In genomic region chr5:150429410-150429873, GRCh38 we compare ENCODE assay signal across 15 cellular contexts. TPM values are rescaled to one million over a fixed set of nuclear protein-coding genes. Genes with fewer than 3 reads are reported as not detected.
DNase-seq lines count a peak whose midpoint lies in the region; ATAC-seq and TF ChIP-seq lines count a peak whose summit lies in the region.
"Had no signal": no experiment of that assay in that cellular context is flagged by ENCODE, and none has a peak within 500 bp of the region (broad histone marks: within the 10 kb centered on the region; RNA-seq: fewer than 3 reads in every experiment).

No MANE protein-coding gene starts in this region.

- ATAC-seq in HG03280 (IDR thresholded peaks at IDR 0.05; ENCODE audit: unreplicated experiment) (peak; percentile 60), Right ventricle myocardium inferior (no peak)

- POLR2A ChIA-PET in GM10248 (lab: Yijun Ruan, JAX): interaction anchor here (1.5 to 1.7 kb wide), 2 partner anchors 19 to 23 kb away, joined by 4 to 9 read pairs; no protein-coding TSS in a partner anchor

- intact Hi-C loops in Right ventricle myocardium inferior (cut with DNase I): no loop called here

- H3K27me3 Mint-ChIP-seq in mesothelial cell of epicardium (ENCODE audit: low read depth): no peaks in the 10 kb centered on the region

- DNase-seq in GM10248 (ENCODE audit: extremely low spot score) (peak; percentile 75), GM20000 (ENCODE audit: low spot score) (peak; percentile 45), germinal center (ENCODE audit: low spot score) (peak; percentile 74), mesothelial cell of epicardium (ENCODE audit: low spot score in 2 of 2, unreplicated experiment in 2 of 2) (no peak), AG08396 (ENCODE audit: low spot score) (no peak), NCI-H526 treated with DMSO at 0.1 percent for 48 hours (lab: John Stamatoyannopoulos, UW) (no peak), Right ventricle myocardium inferior (ENCODE audit: missing footprints) (no peak)
- DNase-seq: activated naive CD8-positive, alpha-beta T cell treated with anti-CD3 and anti-CD28 coated beads, Interleukin-2, amount 10 ng/mL, durations not matched to agents 7 days and 5 days; IMR-90; kidney glomerular epithelial cell; NCI-H2029 treated with DMSO at 0.1 percent for 48 hours; OCI-M1; T-helper 2 cell; transverse colon had no signal

- H3K4me1 Mint-ChIP-seq in mesothelial cell of epicardium: no peaks in the 10 kb centered on the region

- CTCF ChIA-PET in GM10248 (lab: Yijun Ruan, JAX): interaction anchor here (1.4 to 16.0 kb wide), 3 partner anchors 9 to 28 kb away, joined by 3 to 222 read pairs (median 4); no protein-coding TSS in a partner anchor

- H3K36me3 Mint-ChIP-seq in mesothelial cell of epicardium: no peaks in the 10 kb centered on the region
- H3K36me3 Mint-ChIP-seq: activated naive CD8-positive, alpha-beta T cell treated with anti-CD3 and anti-CD28 coated beads, Interleukin-2, amount 10 ng/mL, durations not matched to agents 7 days and 5 days had no signal

- H3K9me3 Mint-ChIP-seq in mesothelial cell of epicardium: no peaks in the 10 kb centered on the region
- H3K9me3 Mint-ChIP-seq: activated naive CD8-positive, alpha-beta T cell treated with anti-CD3 and anti-CD28 coated beads, Interleukin-2, amount 10 ng/mL, durations not matched to agents 7 days and 5 days had no signal

- H3K27ac Mint-ChIP-seq in mesothelial cell of epicardium: no peak overlapping the region
- H3K27ac Mint-ChIP-seq: activated naive CD8-positive, alpha-beta T cell treated with anti-CD3 and anti-CD28 coated beads, Interleukin-2, amount 10 ng/mL, durations not matched to agents 7 days and 5 days had no signal

- H3K4me3 Mint-ChIP-seq in mesothelial cell of epicardium: no peak overlapping the region
- H3K4me3 Mint-ChIP-seq: activated naive CD8-positive, alpha-beta T cell treated with anti-CD3 and anti-CD28 coated beads, Interleukin-2, amount 10 ng/mL, durations not matched to agents 7 days and 5 days had no signal

- TF ChIP-seq CTCF in GM10248 (IDR thresholded peaks at IDR 0.05; ENCODE audit: control extremely low read depth, extremely low read depth, low read depth, missing control alignments) (no peak), GM20000 (IDR thresholded peaks at IDR 0.05; ENCODE audit: extremely low read depth, missing control alignments) (no peak), mesothelial cell of epicardium (IDR thresholded peaks at IDR 0.05; ENCODE audit: unreplicated experiment) (no peak)

RNA-seq across cellular contexts. Expression of gene CD74, which starts 16.7 kb away (rescaled TPM):
- total RNA-seq in mesothelial cell of epicardium: 16.1 to 17.1 TPM (median 16.9 TPM) in 3 replicates
- total RNA-seq in Right ventricle myocardium inferior: 327 TPM

RNA-seq across cellular contexts. Expression of gene RPS14, which starts 20.1 kb away (rescaled TPM):
- total RNA-seq in mesothelial cell of epicardium (2,586 to 2,705 TPM (median 2,627 TPM) in 3 replicates), Right ventricle myocardium inferior (1,267 TPM)

Comparison
In these comparisons a context has a peak if more than half of its experiments do, and no peak if none do; other contexts are left out.
1. DNase-seq: peak in GM10248 (single experiment), GM20000 (single experiment) and germinal center (single experiment); none in mesothelial cell of epicardium (0 of 2), AG08396 (single experiment), NCI-H526 treated with DMSO at 0.1 percent for 48 hours (single experiment) and Right ventricle myocardium inferior (single experiment).
2. RNA of gene CD74, which starts 16.7 kb away (total RNA-seq): 327 TPM in Right ventricle myocardium inferior (single experiment); 16.1 to 17.1 TPM in mesothelial cell of epicardium; every median in the first group is over 10 times any median in the second.